Comparison of ENCODE assay signal across 30 cellular contexts in genomic region chr6:43038727-43039126, GRCh38.
"Had no signal": no experiment of that assay in that cellular context is flagged by ENCODE, and none has a peak within 500 bp of the region (broad histone marks: within the 10 kb centered on the region; RNA-seq: fewer than 3 reads in every experiment).

No MANE protein-coding gene starts in this region.

- H3K27ac Mint-ChIP-seq: activated CD4-positive, alpha-beta T cell treated with anti-CD3 and anti-CD28 coated beads for 36 hours; activated CD8-positive, alpha-beta memory T cell treated with anti-CD3 and anti-CD28 coated beads, Interleukin-2, amount 10 ng/mL, durations not matched to agents 7 days and 5 days had no signal

- H3K9me3 ChIP-seq: adrenal gland, body of pancreas, breast epithelium, Peyer's patch had no signal

- ATAC-seq: activated CD4-positive, alpha-beta T cell treated with anti-CD3 and anti-CD28 coated beads for 36 hours; activated CD4-positive, CD25-positive, alpha-beta regulatory T cell treated with anti-CD3 and anti-CD28 coated beads, Interleukin-2, amount 50 U/mL, for 24 hours; activated CD8-positive, alpha-beta memory T cell treated with anti-CD3 and anti-CD28 coated beads, Interleukin-2, amount 10 ng/mL, durations not matched to agents 7 days and 5 days; body of pancreas; PC-3; Right ventricle myocardium inferior; SK-N-SH treated with all-trans-retinoic acid at 6 μM for 48 hours had no signal

- H3K4me1 Mint-ChIP-seq: activated CD4-positive, alpha-beta T cell treated with anti-CD3 and anti-CD28 coated beads for 36 hours; activated CD8-positive, alpha-beta memory T cell treated with anti-CD3 and anti-CD28 coated beads, Interleukin-2, amount 10 ng/mL, durations not matched to agents 7 days and 5 days had no signal

- H3K27me3 ChIP-seq: adrenal gland, body of pancreas, breast epithelium, Peyer's patch had no signal

- H3K27ac ChIP-seq: adrenal gland, body of pancreas, breast epithelium, Peyer's patch had no signal

- H3K4me3 Mint-ChIP-seq: activated CD4-positive, alpha-beta T cell treated with anti-CD3 and anti-CD28 coated beads for 36 hours; activated CD8-positive, alpha-beta memory T cell treated with anti-CD3 and anti-CD28 coated beads, Interleukin-2, amount 10 ng/mL, durations not matched to agents 7 days and 5 days had no signal

- DNase-seq: activated CD4-positive, alpha-beta T cell treated with anti-CD3 and anti-CD28 coated beads for 36 hours; activated CD8-positive, alpha-beta memory T cell treated with anti-CD3 and anti-CD28 coated beads for 24 hours; activated CD8-positive, alpha-beta memory T cell treated with anti-CD3 and anti-CD28 coated beads, Interleukin-2, amount 10 ng/mL, durations not matched to agents 7 days and 5 days; activated CD8-positive, alpha-beta memory T cell treated with anti-CD3 and anti-CD28 coated beads, Interleukin-2, amount 50 U/mL, for 48 hours; activated effector memory CD4-positive, alpha-beta T cell treated with anti-CD3 and anti-CD28 coated beads, Interleukin-2, amount 50 U/mL, for 16 hours; activated naive CD4-positive, alpha-beta T cell; activated naive CD4-positive, alpha-beta T cell treated with anti-CD3 and anti-CD28 coated beads, Interleukin-2, amount 50 U/mL, for 16 hours; activated T-cell treated with anti-CD3 and anti-CD28 coated beads, Interleukin-2, amount 50 U/mL, for 48 hours; adrenal gland; body of pancreas; cerebellar nuclear complex; NCI-H1092 treated with DMSO at 0.1 percent for 48 hours; NCI-H1417; NCI-H146; NCI-H187; NCI-H2029 treated with DMSO at 0.1 percent for 48 hours; NCI-H2171; NCI-H510A; NCI-H526; NCI-H748 treated with DMSO at 0.1 percent for 48 hours; NK-92 treated with Interleukin-12 subunit alpha and Interleukin-12 subunit beta, amount 100 ng/mL, for 24 hours; PC-3; Peyer's patch; RPMI8226; SIG-M5; T-helper 1 cell had no signal

- H3K4me1 ChIP-seq: adrenal gland, body of pancreas, breast epithelium, Peyer's patch had no signal

- H3K27me3 Mint-ChIP-seq: activated CD4-positive, alpha-beta T cell treated with anti-CD3 and anti-CD28 coated beads for 36 hours; activated CD8-positive, alpha-beta memory T cell treated with anti-CD3 and anti-CD28 coated beads, Interleukin-2, amount 10 ng/mL, durations not matched to agents 7 days and 5 days had no signal

- H3K4me3 ChIP-seq: adrenal gland, body of pancreas, breast epithelium, Peyer's patch had no signal
